33 cellular contexts compared by ENCODE assay signal in genomic region chr3:50181985-50182384, GRCh38. TPM values are rescaled to one million over a fixed set of nuclear protein-coding genes. Genes with fewer than 3 reads are reported as not detected.
"Had no signal": no experiment of that assay in that cellular context is flagged by ENCODE, and none has a peak within 500 bp of the region (broad histone marks: within the 10 kb centered on the region; RNA-seq: fewer than 3 reads in every experiment).

No MANE protein-coding gene starts in this region.

- H3K27ac ChIP-seq: ascending aorta, body of pancreas, KMS-11, SJSA1, VCaP had no signal

- DNase-seq: activated CD4-positive, alpha-beta T cell treated with anti-CD3 and anti-CD28 coated beads for 4 hours; activated CD4-positive, alpha-beta T cell treated with anti-CD3 and anti-CD28 coated beads, Interleukin-2, amount 50 U/mL, for 4 hours; activated CD8-positive, alpha-beta memory T cell treated with anti-CD3 and anti-CD28 coated beads, Interleukin-2, amount 10 ng/mL, durations not matched to agents 7 days and 5 days; activated CD8-positive, alpha-beta T cell treated with anti-CD3 and anti-CD28 coated beads, Interleukin-2, amount 10 ng/mL, durations not matched to agents 7 days and 5 days; activated effector memory CD4-positive, alpha-beta T cell treated with Interleukin-2 at 50 U/mL for 16 hours; activated naive CD4-positive, alpha-beta T cell treated with Interleukin-2 at 50 U/mL for 16 hours; activated naive CD8-positive, alpha-beta T cell treated with anti-CD3 and anti-CD28 coated beads, Interleukin-2, amount 50 U/mL, for 24 hours; activated T-cell treated with anti-CD3 and anti-CD28 coated beads, Interleukin-2, amount 50 U/mL, for 24 hours; amniotic stem cell; body of pancreas; NCI-H1092; NCI-H1417; NCI-H1930; NCI-H2107; NCI-H2171 treated with DMSO at 0.1 percent for 48 hours; NCI-H226; NCI-H526; NCI-H82; RPMI8226; SHP77; T-helper 17 cell; T-helper 9 cell had no signal

- H3K36me3 Mint-ChIP-seq: activated CD8-positive, alpha-beta memory T cell treated with anti-CD3 and anti-CD28 coated beads, Interleukin-2, amount 10 ng/mL, durations not matched to agents 7 days and 5 days; activated naive CD4-positive, alpha-beta T cell treated with anti-CD3 and anti-CD28 coated beads, Interleukin-2, amount 50 U/mL, for 72 hours; IgD-negative memory B cell had no signal

- ATAC-seq: activated CD4-positive, CD25-positive, alpha-beta regulatory T cell treated with anti-CD3 and anti-CD28 coated beads, Interleukin-2, amount 50 U/mL, for 24 hours; activated CD8-positive, alpha-beta memory T cell treated with anti-CD3 and anti-CD28 coated beads, Interleukin-2, amount 10 ng/mL, durations not matched to agents 7 days and 5 days; activated CD8-positive, alpha-beta T cell treated with anti-CD3 and anti-CD28 coated beads, Interleukin-2, amount 10 ng/mL, durations not matched to agents 7 days and 5 days; activated naive CD4-positive, alpha-beta T cell treated with anti-CD3 and anti-CD28 coated beads, Interleukin-2, amount 50 U/mL, for 72 hours; activated naive CD8-positive, alpha-beta T cell treated with anti-CD3 and anti-CD28 coated beads, Interleukin-2, amount 50 U/mL, for 24 hours; body of pancreas; T-helper 17 cell had no signal

- H3K4me3 ChIP-seq: ascending aorta, body of pancreas, SJSA1 had no signal

- H3K9me3 ChIP-seq: ascending aorta, body of pancreas, SJSA1 had no signal

- H3K4me1 ChIP-seq: ascending aorta, SJSA1 had no signal

- H3K4me3 Mint-ChIP-seq: activated CD8-positive, alpha-beta memory T cell treated with anti-CD3 and anti-CD28 coated beads, Interleukin-2, amount 10 ng/mL, durations not matched to agents 7 days and 5 days; activated CD8-positive, alpha-beta T cell treated with anti-CD3 and anti-CD28 coated beads, Interleukin-2, amount 10 ng/mL, durations not matched to agents 7 days and 5 days; activated naive CD8-positive, alpha-beta T cell treated with anti-CD3 and anti-CD28 coated beads, Interleukin-2, amount 50 U/mL, for 24 hours; activated T-cell treated with anti-CD3 and anti-CD28 coated beads, Interleukin-2, amount 50 U/mL, for 24 hours; activated T-helper 1 cell treated with anti-CD3 and anti-CD28 coated beads, Interleukin-12 subunit alpha, Interleukin-12 subunit beta, Interleukin-2, Interleukin-4 antibody, amounts not matched to agents 30 ng/mL and 10 ng/mL and 1 ng/mL, durations not matched to agents 14 hours and 24 hours and 36 hours; IgD-negative memory B cell; T-helper 17 cell had no signal

- H3K9me3 Mint-ChIP-seq: activated naive CD4-positive, alpha-beta T cell treated with anti-CD3 and anti-CD28 coated beads, Interleukin-2, amount 50 U/mL, for 72 hours; activated naive CD8-positive, alpha-beta T cell treated with anti-CD3 and anti-CD28 coated beads, Interleukin-2, amount 50 U/mL, for 24 hours; activated T-cell treated with anti-CD3 and anti-CD28 coated beads, Interleukin-2, amount 50 U/mL, for 24 hours; activated T-helper 1 cell treated with anti-CD3 and anti-CD28 coated beads, Interleukin-12 subunit alpha, Interleukin-12 subunit beta, Interleukin-2, Interleukin-4 antibody, amounts not matched to agents 30 ng/mL and 10 ng/mL and 1 ng/mL, durations not matched to agents 14 hours and 24 hours and 36 hours; IgD-negative memory B cell had no signal

- H3K36me3 ChIP-seq: SJSA1 had no signal

- H3K27ac Mint-ChIP-seq: activated CD8-positive, alpha-beta memory T cell treated with anti-CD3 and anti-CD28 coated beads, Interleukin-2, amount 10 ng/mL, durations not matched to agents 7 days and 5 days; activated CD8-positive, alpha-beta T cell treated with anti-CD3 and anti-CD28 coated beads, Interleukin-2, amount 10 ng/mL, durations not matched to agents 7 days and 5 days; activated naive CD4-positive, alpha-beta T cell treated with anti-CD3 and anti-CD28 coated beads, Interleukin-2, amount 50 U/mL, for 72 hours; activated naive CD8-positive, alpha-beta T cell treated with anti-CD3 and anti-CD28 coated beads, Interleukin-2, amount 50 U/mL, for 24 hours; activated T-cell treated with anti-CD3 and anti-CD28 coated beads, Interleukin-2, amount 50 U/mL, for 24 hours; activated T-helper 1 cell treated with anti-CD3 and anti-CD28 coated beads, Interleukin-12 subunit alpha, Interleukin-12 subunit beta, Interleukin-2, Interleukin-4 antibody, amounts not matched to agents 30 ng/mL and 10 ng/mL and 1 ng/mL, durations not matched to agents 14 hours and 24 hours and 36 hours; IgD-negative memory B cell; T-helper 17 cell had no signal

- H3K27me3 ChIP-seq: ascending aorta, body of pancreas, SJSA1 had no signal

- H3K27me3 Mint-ChIP-seq: activated naive CD8-positive, alpha-beta T cell treated with anti-CD3 and anti-CD28 coated beads, Interleukin-2, amount 50 U/mL, for 24 hours; activated T-cell treated with anti-CD3 and anti-CD28 coated beads, Interleukin-2, amount 50 U/mL, for 24 hours; IgD-negative memory B cell had no signal

- H3K4me1 Mint-ChIP-seq: activated CD8-positive, alpha-beta memory T cell treated with anti-CD3 and anti-CD28 coated beads, Interleukin-2, amount 10 ng/mL, durations not matched to agents 7 days and 5 days; activated naive CD8-positive, alpha-beta T cell treated with anti-CD3 and anti-CD28 coated beads, Interleukin-2, amount 50 U/mL, for 24 hours had no signal

RNA-seq across cellular contexts. Expression of gene GNAT1, which starts 9.4 kb away (rescaled TPM):
- total RNA-seq: activated CD8-positive, alpha-beta memory T cell treated with anti-CD3 and anti-CD28 coated beads, Interleukin-2, amount 10 ng/mL, durations not matched to agents 7 days and 5 days; activated CD8-positive, alpha-beta T cell treated with anti-CD3 and anti-CD28 coated beads, Interleukin-2, amount 10 ng/mL, durations not matched to agents 7 days and 5 days; activated naive CD4-positive, alpha-beta T cell treated with anti-CD3 and anti-CD28 coated beads, Interleukin-2, amount 50 U/mL, for 72 hours; activated T-helper 1 cell treated with anti-CD3 and anti-CD28 coated beads, Interleukin-12 subunit alpha, Interleukin-12 subunit beta, Interleukin-2, Interleukin-4 antibody, amounts not matched to agents 30 ng/mL and 10 ng/mL and 1 ng/mL, durations not matched to agents 14 hours and 24 hours and 36 hours; body of pancreas; MCF 10A; NCI-H460; OCI-LY7; SJSA1 had no signal

RNA-seq across cellular contexts. Expression of gene SLC38A3, which starts 23.1 kb away (rescaled TPM):
- total RNA-seq: activated CD8-positive, alpha-beta memory T cell treated with anti-CD3 and anti-CD28 coated beads, Interleukin-2, amount 10 ng/mL, durations not matched to agents 7 days and 5 days; activated CD8-positive, alpha-beta T cell treated with anti-CD3 and anti-CD28 coated beads, Interleukin-2, amount 10 ng/mL, durations not matched to agents 7 days and 5 days; activated naive CD4-positive, alpha-beta T cell treated with anti-CD3 and anti-CD28 coated beads, Interleukin-2, amount 50 U/mL, for 72 hours; activated T-helper 1 cell treated with anti-CD3 and anti-CD28 coated beads, Interleukin-12 subunit alpha, Interleukin-12 subunit beta, Interleukin-2, Interleukin-4 antibody, amounts not matched to agents 30 ng/mL and 10 ng/mL and 1 ng/mL, durations not matched to agents 14 hours and 24 hours and 36 hours; ascending aorta; MCF 10A; OCI-LY7; SJSA1 had no signal

RNA-seq across cellular contexts. Expression of gene SEMA3F, which starts 26.9 kb away (rescaled TPM):
- total RNA-seq: activated CD8-positive, alpha-beta T cell treated with anti-CD3 and anti-CD28 coated beads, Interleukin-2, amount 10 ng/mL, durations not matched to agents 7 days and 5 days had no signal
